Comparison of ENCODE assay signal across 8 cellular contexts in the genomic region with DNA sequence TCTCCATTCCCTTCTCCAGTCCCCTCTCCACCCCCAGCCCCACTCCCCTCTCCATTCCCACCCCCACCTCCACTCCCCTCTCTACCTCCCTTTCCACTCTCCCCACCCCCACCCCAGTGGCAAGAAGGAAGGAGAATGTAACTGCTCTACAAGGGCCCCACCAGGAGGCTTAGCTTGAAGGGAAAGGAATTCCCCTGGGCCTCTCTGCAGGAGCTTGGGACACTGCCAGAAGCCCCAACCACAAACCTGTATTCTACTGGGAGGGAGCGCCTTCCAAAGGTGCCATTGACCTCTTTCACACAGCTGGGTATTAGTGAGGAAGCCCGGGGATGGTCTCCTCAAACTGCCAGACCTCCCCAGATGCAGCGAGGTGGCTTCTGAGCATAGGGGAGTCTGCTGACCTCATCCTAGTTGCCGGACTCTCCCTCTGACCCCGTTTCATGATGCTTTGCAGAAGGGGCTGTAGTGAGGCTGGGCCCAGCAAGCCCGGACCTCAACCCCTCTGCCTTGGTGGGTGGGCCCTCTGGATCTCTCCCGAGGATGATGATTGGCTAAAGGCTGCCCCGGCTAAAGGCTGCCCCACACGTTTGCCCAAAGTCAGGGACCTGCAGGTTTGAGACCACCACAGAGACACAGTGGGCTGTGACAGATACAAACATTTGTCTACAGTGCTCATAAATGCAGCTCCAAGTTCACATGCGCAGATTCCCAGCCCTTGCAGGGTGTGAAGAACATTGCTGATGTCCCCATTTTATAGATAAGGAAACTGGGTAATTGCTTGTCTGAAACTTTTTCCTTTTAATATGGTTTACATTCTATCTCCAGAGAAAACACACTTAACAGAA. TPM values are rescaled to one million over a fixed set of nuclear protein-coding genes. Genes with fewer than 3 reads are reported as not detected.
A peak's percentile ranks its signal among the peaks of the same experiment; 100 is the strongest.
DNase-seq lines count a peak whose midpoint lies in the region; ATAC-seq and TF ChIP-seq lines count a peak whose summit lies in the region.

No MANE protein-coding gene starts in this region.

- peak in 1 of 2 donors; percentile 80 for TF ChIP-seq EP300 in tibial nerve (IDR thresholded peaks at IDR 0.05)

- H3K4me3 ChIP-seq in kidney epithelial cell (ENCODE audit: low read depth, low read length) (no peak overlapping the region), tibial nerve (peak overlapping the region; percentile 47 to 70 (median 56))

- no peaks in the 10 kb centered on the region for H3K9me3 Mint-ChIP-seq in activated naive CD4-positive, alpha-beta T cell treated with anti-CD3 and anti-CD28 coated beads for 36 hours
- no peaks in the 10 kb centered on the region for H3K9me3 Mint-ChIP-seq in activated T-helper 17 cell treated with anti-CD3 and anti-CD28 coated beads, Interleukin-2, amount 50 U/mL, for 72 hours

- TF ChIP-seq CTCF in kidney epithelial cell (IDR thresholded peaks at IDR 0.05; ENCODE audit: insufficient read depth, low read length, poor library complexity, severe bottlenecking) = peak; percentile 20
- TF ChIP-seq CTCF in tibial nerve (IDR thresholded peaks at IDR 0.05) = peak in 1 of 5 experiments; percentile 15

- no peak overlapping the region for H3K4me3 Mint-ChIP-seq in activated naive CD4-positive, alpha-beta T cell treated with anti-CD3 and anti-CD28 coated beads for 36 hours
- peak overlapping the region; percentile 42 for H3K4me3 Mint-ChIP-seq in activated T-helper 17 cell treated with anti-CD3 and anti-CD28 coated beads, Interleukin-2, amount 50 U/mL, for 72 hours

- H3K4me1 Mint-ChIP-seq in activated naive CD4-positive, alpha-beta T cell treated with anti-CD3 and anti-CD28 coated beads for 36 hours (ENCODE audit: low read depth) = peaks cover 20% of the 10 kb centered on the region
- no peaks in the 10 kb centered on the region for H3K4me1 Mint-ChIP-seq in activated T-helper 17 cell treated with anti-CD3 and anti-CD28 coated beads, Interleukin-2, amount 50 U/mL, for 72 hours

- TF ChIP-seq POLR2A in tibial nerve (IDR thresholded peaks at IDR 0.05) = peak; percentile 2 to 20

- H3K27me3 ChIP-seq in kidney epithelial cell (ENCODE audit: control insufficient read depth, insufficient read depth, low read length) (no peaks in the 10 kb centered on the region), tibial nerve (no peaks in the 10 kb centered on the region)

- H3K4me1 ChIP-seq in tibial nerve = peaks cover 3 to 76% (median 54%) of the 10 kb centered on the region in 4 donors

- H3K36me3 Mint-ChIP-seq in activated naive CD4-positive, alpha-beta T cell treated with anti-CD3 and anti-CD28 coated beads for 36 hours (ENCODE audit: low read depth) = no peaks in the 10 kb centered on the region
- H3K36me3 Mint-ChIP-seq in activated T-helper 17 cell treated with anti-CD3 and anti-CD28 coated beads, Interleukin-2, amount 50 U/mL, for 72 hours (ENCODE audit: low read depth) = no peaks in the 10 kb centered on the region

- WGBS in tibial nerve, 2 donors = 24 to 37% methylated on average over 5 to 9 of the region's 10 CpGs

- H3K36me3 ChIP-seq in kidney epithelial cell (ENCODE audit: control insufficient read depth, insufficient read depth, low read length) (no peaks in the 10 kb centered on the region), tibial nerve (peaks cover 0 to 48% (median 6%) of the 10 kb centered on the region in 3 donors)

- intact Hi-C loops in activated naive CD4-positive, alpha-beta T cell treated with anti-CD3 and anti-CD28 coated beads for 36 hours (cut with micrococcal nuclease) = loop anchor here (1.0 to 10.0 kb wide), 5 partner anchors 16 to 97 kb away; a partner anchor contains a TSS

- no peaks in the 10 kb centered on the region for H3K27me3 Mint-ChIP-seq in activated naive CD4-positive, alpha-beta T cell treated with anti-CD3 and anti-CD28 coated beads for 36 hours (ENCODE audit: low read depth)
- H3K27me3 Mint-ChIP-seq in activated T-helper 17 cell treated with anti-CD3 and anti-CD28 coated beads, Interleukin-2, amount 50 U/mL, for 72 hours = peaks cover 3% of the 10 kb centered on the region

- peak overlapping the region; percentile 86 to 97 (median 92) for H3K27ac ChIP-seq in tibial nerve

- no peak for ATAC-seq in activated T-helper 17 cell treated with anti-CD3 and anti-CD28 coated beads, Interleukin-2, amount 50 U/mL, for 72 hours (replicated peaks)
- ATAC-seq in GM18858 (IDR thresholded peaks at IDR 0.05; ENCODE audit: unreplicated experiment) = no peak

- no peak overlapping the region for H3K27ac Mint-ChIP-seq in activated naive CD4-positive, alpha-beta T cell treated with anti-CD3 and anti-CD28 coated beads for 36 hours
- H3K27ac Mint-ChIP-seq in activated T-helper 17 cell treated with anti-CD3 and anti-CD28 coated beads, Interleukin-2, amount 50 U/mL, for 72 hours = no peak overlapping the region

- no peaks in the 10 kb centered on the region for H3K9me3 ChIP-seq in tibial nerve

- CTCF ChIA-PET in activated naive CD4-positive, alpha-beta T cell treated with anti-CD3 and anti-CD28 coated beads for 36 hours (lab: Charles Lee) = interaction anchor here (0.5 to 3.7 kb wide), 5 partner anchors 12 to 117 kb away, joined by 3 to 35 read pairs (median 3); no protein-coding TSS in a partner anchor

- peak; percentile 75 for DNase-seq in activated naive CD4-positive, alpha-beta T cell treated with anti-CD3 and anti-CD28 coated beads for 36 hours
- no peak for DNase-seq in activated naive CD4-positive, alpha-beta T cell treated with anti-CD3 and anti-CD28 coated beads, Interleukin-2, amount 50 U/mL, for 16 hours
- peak; percentile 77 for DNase-seq in kidney epithelial cell (ENCODE audit: low read depth)
- peak in 1 of 2 donors; percentile 73 for DNase-seq in tibial nerve (ENCODE audit: low spot score in 2 of 2)
- DNase-seq in activated CD4-positive, CD25-positive, alpha-beta regulatory T cell (lab: John Stamatoyannopoulos, UW) = no peak
- DNase-seq in SKM-1 (lab: John Stamatoyannopoulos, UW; ENCODE audit: unreplicated experiment) = no peak

RNA-seq across cellular contexts. Expression of a gene that starts 2.9 kb away (rescaled TPM):
- 1 to 10 TPM; 2.4 to 3.2 TPM for total RNA-seq in activated naive CD4-positive, alpha-beta T cell treated with anti-CD3 and anti-CD28 coated beads for 36 hours
- 1 to 10 TPM in 1 of 2 donors, under 1 TPM in 1; 0.73 to 2.0 TPM for total RNA-seq in activated T-helper 17 cell treated with anti-CD3 and anti-CD28 coated beads, Interleukin-2, amount 50 U/mL, for 72 hours
- total RNA-seq in kidney epithelial cell (19.8 and 21.9 TPM in 2 replicates), tibial nerve (1,000 to 10,000 TPM in 1 of 4 donors, 100 to 1,000 TPM in 3; 530 to 1,439 (median 798) TPM)

RNA-seq across cellular contexts. Expression of a gene that starts 16.1 kb away (rescaled TPM):
- 1 to 10 TPM; 1.1 to 2.2 TPM for total RNA-seq in activated naive CD4-positive, alpha-beta T cell treated with anti-CD3 and anti-CD28 coated beads for 36 hours
- total RNA-seq in activated T-helper 17 cell treated with anti-CD3 and anti-CD28 coated beads, Interleukin-2, amount 50 U/mL, for 72 hours = 1 to 10 TPM; 1.7 to 4.4 TPM
- total RNA-seq in kidney epithelial cell = 67.6 and 72.0 TPM in 2 replicates
- total RNA-seq in tibial nerve = 100 to 1,000 TPM; 153 to 275 (median 185) TPM

RNA-seq across cellular contexts. Expression of a gene that starts 25.0 kb away (rescaled TPM):
- 10 to 100 TPM; 18.7 to 19.5 TPM for total RNA-seq in activated naive CD4-positive, alpha-beta T cell treated with anti-CD3 and anti-CD28 coated beads for 36 hours
- 10 to 100 TPM in 1 of 2 donors, 1 to 10 TPM in 1; 7.3 to 12.6 TPM for total RNA-seq in activated T-helper 17 cell treated with anti-CD3 and anti-CD28 coated beads, Interleukin-2, amount 50 U/mL, for 72 hours
- total RNA-seq in kidney epithelial cell (21.6 and 30.0 TPM in 2 replicates), tibial nerve (10 to 100 TPM; 23.4 to 30.2 (median 26.0) TPM)

Comparison
In these comparisons a context has a peak if more than half of its experiments do, and no peak if none do; other contexts are left out.
1. DNase-seq: peak in activated naive CD4-positive, alpha-beta T cell treated with anti-CD3 and anti-CD28 coated beads for 36 hours (single experiment) and kidney epithelial cell (single experiment); none in activated naive CD4-positive, alpha-beta T cell treated with anti-CD3 and anti-CD28 coated beads, Interleukin-2, amount 50 U/mL, for 16 hours (single experiment), activated CD4-positive, CD25-positive, alpha-beta regulatory T cell (0 of 4) and SKM-1 (single experiment).
2. RNA of a gene that starts 2.9 kb away (total RNA-seq): 530 to 1,439 TPM in tibial nerve; 19.8 to 21.9 TPM in kidney epithelial cell, 2.4 to 3.2 TPM in activated naive CD4-positive, alpha-beta T cell treated with anti-CD3 and anti-CD28 coated beads for 36 hours and 0.73 to 2.0 TPM in activated T-helper 17 cell treated with anti-CD3 and anti-CD28 coated beads, Interleukin-2, amount 50 U/mL, for 72 hours; every median in the first group is over 10 times any median in the second.
3. RNA of a gene that starts 16.1 kb away (total RNA-seq): 153 to 275 TPM in tibial nerve and 67.6 to 72.0 TPM in kidney epithelial cell; 1.7 to 4.4 TPM in activated T-helper 17 cell treated with anti-CD3 and anti-CD28 coated beads, Interleukin-2, amount 50 U/mL, for 72 hours and 1.1 to 2.2 TPM in activated naive CD4-positive, alpha-beta T cell treated with anti-CD3 and anti-CD28 coated beads for 36 hours; every median in the first group is over 10 times any median in the second.